Comparison of ENCODE assay signal across 1 cellular context in the genomic region with DNA sequence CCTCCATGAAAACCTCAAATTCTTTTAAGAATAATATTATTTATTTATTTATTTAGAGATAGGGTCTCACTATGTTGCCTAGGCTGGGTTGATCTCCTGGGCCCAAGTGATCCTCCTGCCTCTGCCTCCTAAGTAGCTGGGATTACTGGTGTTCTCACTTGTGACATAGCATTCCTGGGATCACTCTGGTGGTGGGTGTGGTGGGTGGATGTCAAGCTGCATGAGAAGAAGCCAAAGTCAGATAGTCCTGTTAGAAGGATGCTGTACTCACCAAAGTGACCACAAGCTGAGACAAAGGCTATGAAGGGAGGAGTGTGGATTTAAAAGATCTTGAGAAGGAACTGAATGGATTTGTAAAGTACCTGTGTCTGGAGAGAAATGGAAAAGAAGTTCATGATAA.
TF ChIP-seq lines count a peak whose summit lies in the region.

No MANE protein-coding gene starts in this region.

TF ChIP-seq in K562, 482 proteins besides CTCF, POLR2A, EP300 and RAD21 (continued from another document):
- TF ChIP-seq, protein P1, sequence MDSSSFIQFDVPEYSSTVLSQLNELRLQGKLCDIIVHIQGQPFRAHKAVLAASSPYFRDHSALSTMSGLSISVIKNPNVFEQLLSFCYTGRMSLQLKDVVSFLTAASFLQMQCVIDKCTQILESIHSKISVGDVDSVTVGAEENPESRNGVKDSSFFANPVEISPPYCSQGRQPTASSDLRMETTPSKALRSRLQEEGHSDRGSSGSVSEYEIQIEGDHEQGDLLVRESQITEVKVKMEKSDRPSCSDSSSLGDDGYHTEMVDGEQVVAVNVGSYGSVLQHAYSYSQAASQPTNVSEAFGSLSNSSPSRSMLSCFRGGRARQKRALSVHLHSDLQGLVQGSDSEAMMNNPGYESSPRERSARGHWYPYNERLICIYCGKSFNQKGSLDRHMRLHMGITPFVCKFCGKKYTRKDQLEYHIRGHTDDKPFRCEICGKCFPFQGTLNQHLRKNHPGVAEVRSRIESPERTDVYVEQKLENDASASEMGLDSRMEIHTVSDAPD (CRISPR knock-in tag; IDR thresholded peaks at IDR 0.05), result no peak
- TF ChIP-seq RCOR1 (IDR thresholded peaks at IDR 0.05; ENCODE audit: borderline replicate concordance in 1 of 2, low read depth in 2 of 2, low read length in 2 of 2), result peak in 1 of 2 experiments; percentile 30; a peak in 1 of 4 replicates
- no peak for TF ChIP-seq STAG1 (CRISPR knock-in tag; IDR thresholded peaks at IDR 0.05; ENCODE audit: borderline replicate concordance)
- no peak for TF ChIP-seq HBP1 (CRISPR knock-in tag; IDR thresholded peaks at IDR 0.05)
- no peak for TF ChIP-seq XRCC3 (IDR thresholded peaks at IDR 0.05)
